1 cellular context compared by ENCODE assay signal in the genomic region with DNA sequence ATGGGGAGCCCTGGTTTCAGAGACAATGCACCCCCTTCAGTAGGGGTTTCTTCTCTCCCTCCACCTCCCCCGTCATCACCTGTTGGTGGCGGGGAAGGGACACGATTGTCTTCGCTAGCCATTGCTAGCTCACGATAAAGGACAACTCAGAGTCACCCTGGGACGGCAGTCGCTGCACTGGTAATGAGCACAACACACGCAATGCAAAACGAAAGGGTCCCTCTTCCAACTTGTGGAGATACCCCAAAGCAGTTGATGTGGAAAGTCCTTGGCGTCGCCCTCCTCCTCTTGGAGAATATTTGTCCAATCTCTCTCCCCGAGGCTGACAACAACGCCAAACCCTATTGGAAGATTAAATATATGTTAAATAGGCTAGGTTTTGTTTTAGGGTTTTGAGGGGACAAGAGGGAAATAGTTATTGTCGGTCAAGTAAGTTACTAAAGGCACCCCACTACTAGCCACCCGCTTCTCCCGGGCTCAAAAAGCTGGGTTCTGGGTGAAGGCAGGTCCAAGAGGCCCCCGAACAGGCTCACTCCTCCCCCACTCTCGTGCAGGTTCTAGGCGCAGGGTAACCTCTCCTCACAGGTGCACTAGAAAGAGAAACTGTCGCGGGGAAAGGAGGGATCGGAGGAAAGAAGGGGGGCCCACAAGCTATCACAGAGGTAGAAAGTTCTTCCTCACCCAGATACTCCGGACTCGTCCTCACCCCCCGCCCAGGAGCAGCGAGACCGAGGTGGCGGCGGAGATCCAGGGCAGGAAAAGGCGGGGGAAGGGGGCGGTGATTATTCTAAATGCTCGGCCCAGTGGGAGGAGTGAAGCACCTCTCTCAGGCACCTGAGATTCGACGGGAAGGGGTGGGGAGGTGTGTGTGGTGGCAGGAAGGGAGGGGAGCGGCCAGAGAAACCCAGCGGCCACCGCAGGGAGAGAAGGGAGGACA.
TF ChIP-seq lines count a peak whose summit lies in the region.

A gene with protein sequence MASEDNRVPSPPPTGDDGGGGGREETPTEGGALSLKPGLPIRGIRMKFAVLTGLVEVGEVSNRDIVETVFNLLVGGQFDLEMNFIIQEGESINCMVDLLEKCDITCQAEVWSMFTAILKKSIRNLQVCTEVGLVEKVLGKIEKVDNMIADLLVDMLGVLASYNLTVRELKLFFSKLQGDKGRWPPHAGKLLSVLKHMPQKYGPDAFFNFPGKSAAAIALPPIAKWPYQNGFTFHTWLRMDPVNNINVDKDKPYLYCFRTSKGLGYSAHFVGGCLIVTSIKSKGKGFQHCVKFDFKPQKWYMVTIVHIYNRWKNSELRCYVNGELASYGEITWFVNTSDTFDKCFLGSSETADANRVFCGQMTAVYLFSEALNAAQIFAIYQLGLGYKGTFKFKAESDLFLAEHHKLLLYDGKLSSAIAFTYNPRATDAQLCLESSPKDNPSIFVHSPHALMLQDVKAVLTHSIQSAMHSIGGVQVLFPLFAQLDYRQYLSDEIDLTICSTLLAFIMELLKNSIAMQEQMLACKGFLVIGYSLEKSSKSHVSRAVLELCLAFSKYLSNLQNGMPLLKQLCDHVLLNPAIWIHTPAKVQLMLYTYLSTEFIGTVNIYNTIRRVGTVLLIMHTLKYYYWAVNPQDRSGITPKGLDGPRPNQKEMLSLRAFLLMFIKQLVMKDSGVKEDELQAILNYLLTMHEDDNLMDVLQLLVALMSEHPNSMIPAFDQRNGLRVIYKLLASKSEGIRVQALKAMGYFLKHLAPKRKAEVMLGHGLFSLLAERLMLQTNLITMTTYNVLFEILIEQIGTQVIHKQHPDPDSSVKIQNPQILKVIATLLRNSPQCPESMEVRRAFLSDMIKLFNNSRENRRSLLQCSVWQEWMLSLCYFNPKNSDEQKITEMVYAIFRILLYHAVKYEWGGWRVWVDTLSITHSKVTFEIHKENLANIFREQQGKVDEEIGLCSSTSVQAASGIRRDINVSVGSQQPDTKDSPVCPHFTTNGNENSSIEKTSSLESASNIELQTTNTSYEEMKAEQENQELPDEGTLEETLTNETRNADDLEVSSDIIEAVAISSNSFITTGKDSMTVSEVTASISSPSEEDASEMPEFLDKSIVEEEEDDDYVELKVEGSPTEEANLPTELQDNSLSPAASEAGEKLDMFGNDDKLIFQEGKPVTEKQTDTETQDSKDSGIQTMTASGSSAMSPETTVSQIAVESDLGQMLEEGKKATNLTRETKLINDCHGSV (N-terminal part only) (minus strand): TSS at position 764 of the 937 bp plus-strand sequence. CDS start 642 bp downstream, at position 122.

TF ChIP-seq in HepG2, 621 proteins besides CTCF, POLR2A, EP300 and RAD21 (continued from another document and continues in another):
- TF ChIP-seq, protein P1, sequence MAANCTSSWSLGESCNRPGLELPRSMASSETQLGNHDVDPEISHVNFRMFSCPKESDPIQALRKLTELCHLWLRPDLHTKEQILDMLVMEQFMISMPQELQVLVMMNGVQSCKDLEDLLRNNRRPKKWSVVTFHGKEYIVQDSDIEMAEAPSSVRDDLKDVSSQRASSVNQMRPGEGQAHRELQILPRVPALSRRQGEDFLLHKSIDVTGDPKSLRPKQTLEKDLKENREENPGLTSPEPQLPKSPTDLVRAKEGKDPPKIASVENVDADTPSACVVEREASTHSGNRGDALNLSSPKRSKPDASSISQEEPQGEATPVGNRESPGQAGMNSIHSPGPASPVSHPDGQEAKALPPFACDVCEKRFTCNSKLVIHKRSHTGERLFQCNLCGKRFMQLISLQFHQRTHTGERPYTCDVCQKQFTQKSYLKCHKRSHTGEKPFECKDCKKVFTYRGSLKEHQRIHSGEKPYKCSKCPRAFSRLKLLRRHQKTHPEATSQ (CRISPR knock-in tag; IDR thresholded peaks at IDR 0.05; ENCODE audit: borderline replicate concordance): no peak
- TF ChIP-seq RELA (CRISPR knock-in tag; IDR thresholded peaks at IDR 0.05): no peak
- no peak for TF ChIP-seq SPEN (CRISPR knock-in tag; IDR thresholded peaks at IDR 0.05; ENCODE audit: low read depth)
- TF ChIP-seq, protein P2, sequence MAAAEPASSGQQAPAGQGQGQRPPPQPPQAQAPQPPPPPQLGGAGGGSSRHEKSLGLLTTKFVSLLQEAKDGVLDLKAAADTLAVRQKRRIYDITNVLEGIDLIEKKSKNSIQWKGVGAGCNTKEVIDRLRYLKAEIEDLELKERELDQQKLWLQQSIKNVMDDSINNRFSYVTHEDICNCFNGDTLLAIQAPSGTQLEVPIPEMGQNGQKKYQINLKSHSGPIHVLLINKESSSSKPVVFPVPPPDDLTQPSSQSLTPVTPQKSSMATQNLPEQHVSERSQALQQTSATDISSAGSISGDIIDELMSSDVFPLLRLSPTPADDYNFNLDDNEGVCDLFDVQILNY (CRISPR knock-in tag; conservative IDR thresholded peaks at IDR 0.05): no peak
- TF ChIP-seq GPN1 (CRISPR knock-in tag; IDR thresholded peaks at IDR 0.05; ENCODE audit: borderline replicate concordance): no peak
- no peak for TF ChIP-seq ATF7 (IDR thresholded peaks at IDR 0.05)
- TF ChIP-seq ATF7 (CRISPR knock-in tag; IDR thresholded peaks at IDR 0.05): no peak
- peak; percentile 76; the same call in 1 of the 2 replicates for TF ChIP-seq NCOA1 (CRISPR knock-in tag; IDR thresholded peaks at IDR 0.05)
- no peak; the same call in 1 of the 2 replicates for TF ChIP-seq ZNF674 (CRISPR knock-in tag; IDR thresholded peaks at IDR 0.05; ENCODE audit: low read depth)
- no peak for TF ChIP-seq STAT5B (CRISPR knock-in tag; IDR thresholded peaks at IDR 0.05)
- no peak for TF ChIP-seq CENPT (CRISPR knock-in tag; IDR thresholded peaks at IDR 0.05; ENCODE audit: low read depth)
- TF ChIP-seq HNF4G (IDR thresholded peaks at IDR 0.05; ENCODE audit: borderline replicate concordance, low read depth, low read length): no peak
- no peak for TF ChIP-seq HNF4G (CRISPR knock-in tag; IDR thresholded peaks at IDR 0.05; ENCODE audit: borderline replicate concordance, low read depth)
- TF ChIP-seq NPAS2 (CRISPR knock-in tag; IDR thresholded peaks at IDR 0.05; ENCODE audit: borderline replicate concordance): no peak
- peak; percentile 61 for TF ChIP-seq HNRNPH1 (optimal IDR thresholded peaks at IDR 0.05; ENCODE audit: low read depth, low read length)
- TF ChIP-seq ZNF768 (CRISPR knock-in tag; IDR thresholded peaks at IDR 0.05): no peak
- TF ChIP-seq, protein P3, sequence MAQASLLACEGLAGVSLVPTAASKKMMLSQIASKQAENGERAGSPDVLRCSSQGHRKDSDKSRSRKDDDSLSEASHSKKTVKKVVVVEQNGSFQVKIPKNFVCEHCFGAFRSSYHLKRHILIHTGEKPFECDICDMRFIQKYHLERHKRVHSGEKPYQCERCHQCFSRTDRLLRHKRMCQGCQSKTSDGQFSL (CRISPR knock-in tag; IDR thresholded peaks at IDR 0.05): 0 out of 2 replicates have a peak, but pooled peaks have one; percentile 44
- no peak; the same call in 1 of the 2 replicates for TF ChIP-seq HOXA5 (CRISPR knock-in tag; IDR thresholded peaks at IDR 0.05)
- TF ChIP-seq, protein P4, sequence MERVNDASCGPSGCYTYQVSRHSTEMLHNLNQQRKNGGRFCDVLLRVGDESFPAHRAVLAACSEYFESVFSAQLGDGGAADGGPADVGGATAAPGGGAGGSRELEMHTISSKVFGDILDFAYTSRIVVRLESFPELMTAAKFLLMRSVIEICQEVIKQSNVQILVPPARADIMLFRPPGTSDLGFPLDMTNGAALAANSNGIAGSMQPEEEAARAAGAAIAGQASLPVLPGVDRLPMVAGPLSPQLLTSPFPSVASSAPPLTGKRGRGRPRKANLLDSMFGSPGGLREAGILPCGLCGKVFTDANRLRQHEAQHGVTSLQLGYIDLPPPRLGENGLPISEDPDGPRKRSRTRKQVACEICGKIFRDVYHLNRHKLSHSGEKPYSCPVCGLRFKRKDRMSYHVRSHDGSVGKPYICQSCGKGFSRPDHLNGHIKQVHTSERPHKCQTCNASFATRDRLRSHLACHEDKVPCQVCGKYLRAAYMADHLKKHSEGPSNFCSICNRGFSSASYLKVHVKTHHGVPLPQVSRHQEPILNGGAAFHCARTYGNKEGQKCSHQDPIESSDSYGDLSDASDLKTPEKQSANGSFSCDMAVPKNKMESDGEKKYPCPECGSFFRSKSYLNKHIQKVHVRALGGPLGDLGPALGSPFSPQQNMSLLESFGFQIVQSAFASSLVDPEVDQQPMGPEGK (CRISPR knock-in tag; IDR thresholded peaks at IDR 0.05): peak; percentile 37
- no peak; the same call in 1 of the 2 replicates for TF ChIP-seq ZNF331 (CRISPR knock-in tag; IDR thresholded peaks at IDR 0.05)
- TF ChIP-seq, protein P5, sequence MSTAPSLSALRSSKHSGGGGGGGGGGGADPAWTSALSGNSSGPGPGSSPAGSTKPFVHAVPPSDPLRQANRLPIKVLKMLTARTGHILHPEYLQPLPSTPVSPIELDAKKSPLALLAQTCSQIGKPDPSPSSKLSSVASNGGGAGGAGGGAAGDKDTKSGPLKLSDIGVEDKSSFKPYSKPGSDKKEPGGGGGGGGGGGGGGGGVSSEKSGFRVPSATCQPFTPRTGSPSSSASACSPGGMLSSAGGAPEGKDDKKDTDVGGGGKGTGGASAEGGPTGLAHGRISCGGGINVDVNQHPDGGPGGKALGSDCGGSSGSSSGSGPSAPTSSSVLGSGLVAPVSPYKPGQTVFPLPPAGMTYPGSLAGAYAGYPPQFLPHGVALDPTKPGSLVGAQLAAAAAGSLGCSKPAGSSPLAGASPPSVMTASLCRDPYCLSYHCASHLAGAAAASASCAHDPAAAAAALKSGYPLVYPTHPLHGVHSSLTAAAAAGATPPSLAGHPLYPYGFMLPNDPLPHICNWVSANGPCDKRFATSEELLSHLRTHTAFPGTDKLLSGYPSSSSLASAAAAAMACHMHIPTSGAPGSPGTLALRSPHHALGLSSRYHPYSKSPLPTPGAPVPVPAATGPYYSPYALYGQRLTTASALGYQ (CRISPR knock-in tag; IDR thresholded peaks at IDR 0.05): no peak
- TF ChIP-seq ZNF34 (CRISPR knock-in tag; IDR thresholded peaks at IDR 0.05; ENCODE audit: borderline replicate concordance): no peak
- TF ChIP-seq, protein P6, sequence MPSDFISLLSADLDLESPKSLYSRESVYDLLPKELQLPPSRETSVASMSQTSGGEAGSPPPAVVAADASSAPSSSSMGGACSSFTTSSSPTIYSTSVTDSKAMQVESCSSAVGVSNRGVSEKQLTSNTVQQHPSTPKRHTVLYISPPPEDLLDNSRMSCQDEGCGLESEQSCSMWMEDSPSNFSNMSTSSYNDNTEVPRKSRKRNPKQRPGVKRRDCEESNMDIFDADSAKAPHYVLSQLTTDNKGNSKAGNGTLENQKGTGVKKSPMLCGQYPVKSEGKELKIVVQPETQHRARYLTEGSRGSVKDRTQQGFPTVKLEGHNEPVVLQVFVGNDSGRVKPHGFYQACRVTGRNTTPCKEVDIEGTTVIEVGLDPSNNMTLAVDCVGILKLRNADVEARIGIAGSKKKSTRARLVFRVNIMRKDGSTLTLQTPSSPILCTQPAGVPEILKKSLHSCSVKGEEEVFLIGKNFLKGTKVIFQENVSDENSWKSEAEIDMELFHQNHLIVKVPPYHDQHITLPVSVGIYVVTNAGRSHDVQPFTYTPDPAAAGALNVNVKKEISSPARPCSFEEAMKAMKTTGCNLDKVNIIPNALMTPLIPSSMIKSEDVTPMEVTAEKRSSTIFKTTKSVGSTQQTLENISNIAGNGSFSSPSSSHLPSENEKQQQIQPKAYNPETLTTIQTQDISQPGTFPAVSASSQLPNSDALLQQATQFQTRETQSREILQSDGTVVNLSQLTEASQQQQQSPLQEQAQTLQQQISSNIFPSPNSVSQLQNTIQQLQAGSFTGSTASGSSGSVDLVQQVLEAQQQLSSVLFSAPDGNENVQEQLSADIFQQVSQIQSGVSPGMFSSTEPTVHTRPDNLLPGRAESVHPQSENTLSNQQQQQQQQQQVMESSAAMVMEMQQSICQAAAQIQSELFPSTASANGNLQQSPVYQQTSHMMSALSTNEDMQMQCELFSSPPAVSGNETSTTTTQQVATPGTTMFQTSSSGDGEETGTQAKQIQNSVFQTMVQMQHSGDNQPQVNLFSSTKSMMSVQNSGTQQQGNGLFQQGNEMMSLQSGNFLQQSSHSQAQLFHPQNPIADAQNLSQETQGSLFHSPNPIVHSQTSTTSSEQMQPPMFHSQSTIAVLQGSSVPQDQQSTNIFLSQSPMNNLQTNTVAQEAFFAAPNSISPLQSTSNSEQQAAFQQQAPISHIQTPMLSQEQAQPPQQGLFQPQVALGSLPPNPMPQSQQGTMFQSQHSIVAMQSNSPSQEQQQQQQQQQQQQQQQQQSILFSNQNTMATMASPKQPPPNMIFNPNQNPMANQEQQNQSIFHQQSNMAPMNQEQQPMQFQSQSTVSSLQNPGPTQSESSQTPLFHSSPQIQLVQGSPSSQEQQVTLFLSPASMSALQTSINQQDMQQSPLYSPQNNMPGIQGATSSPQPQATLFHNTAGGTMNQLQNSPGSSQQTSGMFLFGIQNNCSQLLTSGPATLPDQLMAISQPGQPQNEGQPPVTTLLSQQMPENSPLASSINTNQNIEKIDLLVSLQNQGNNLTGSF (CRISPR knock-in tag; IDR thresholded peaks at IDR 0.05): no peak
- TF ChIP-seq ZNF460 (CRISPR knock-in tag; IDR thresholded peaks at IDR 0.05; ENCODE audit: borderline replicate concordance): no peak
- TF ChIP-seq ZNF782 (CRISPR knock-in tag; IDR thresholded peaks at IDR 0.05; ENCODE audit: borderline replicate concordance): no peak
- no peak for TF ChIP-seq IKZF1 (IDR thresholded peaks at IDR 0.05)
- TF ChIP-seq ZNF792 (CRISPR knock-in tag; IDR thresholded peaks at IDR 0.05): no peak
- no peak for TF ChIP-seq ZFP1 (CRISPR knock-in tag; IDR thresholded peaks at IDR 0.05)
- no peak for TF ChIP-seq IRX3 (CRISPR knock-in tag; IDR thresholded peaks at IDR 0.05; ENCODE audit: borderline replicate concordance, low read depth)
- TF ChIP-seq, protein P7, sequence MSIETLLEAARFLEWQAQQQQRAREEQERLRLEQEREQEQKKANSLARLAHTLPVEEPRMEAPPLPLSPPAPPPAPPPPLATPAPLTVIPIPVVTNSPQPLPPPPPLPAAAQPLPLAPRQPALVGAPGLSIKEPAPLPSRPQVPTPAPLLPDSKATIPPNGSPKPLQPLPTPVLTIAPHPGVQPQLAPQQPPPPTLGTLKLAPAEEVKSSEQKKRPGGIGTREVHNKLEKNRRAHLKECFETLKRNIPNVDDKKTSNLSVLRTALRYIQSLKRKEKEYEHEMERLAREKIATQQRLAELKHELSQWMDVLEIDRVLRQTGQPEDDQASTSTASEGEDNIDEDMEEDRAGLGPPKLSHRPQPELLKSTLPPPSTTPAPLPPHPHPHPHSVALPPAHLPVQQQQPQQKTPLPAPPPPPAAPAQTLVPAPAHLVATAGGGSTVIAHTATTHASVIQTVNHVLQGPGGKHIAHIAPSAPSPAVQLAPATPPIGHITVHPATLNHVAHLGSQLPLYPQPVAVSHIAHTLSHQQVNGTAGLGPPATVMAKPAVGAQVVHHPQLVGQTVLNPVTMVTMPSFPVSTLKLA (IDR thresholded peaks at IDR 0.05): no peak
- TF ChIP-seq ZZZ3 (CRISPR knock-in tag; IDR thresholded peaks at IDR 0.05; ENCODE audit: borderline replicate concordance): no peak
- TF ChIP-seq, protein P8, sequence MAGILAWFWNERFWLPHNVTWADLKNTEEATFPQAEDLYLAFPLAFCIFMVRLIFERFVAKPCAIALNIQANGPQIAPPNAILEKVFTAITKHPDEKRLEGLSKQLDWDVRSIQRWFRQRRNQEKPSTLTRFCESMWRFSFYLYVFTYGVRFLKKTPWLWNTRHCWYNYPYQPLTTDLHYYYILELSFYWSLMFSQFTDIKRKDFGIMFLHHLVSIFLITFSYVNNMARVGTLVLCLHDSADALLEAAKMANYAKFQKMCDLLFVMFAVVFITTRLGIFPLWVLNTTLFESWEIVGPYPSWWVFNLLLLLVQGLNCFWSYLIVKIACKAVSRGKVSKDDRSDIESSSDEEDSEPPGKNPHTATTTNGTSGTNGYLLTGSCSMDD (CRISPR knock-in tag; IDR thresholded peaks at IDR 0.05): no peak
- 0 out of 2 replicates have a peak, but pooled peaks have one; percentile 48 for TF ChIP-seq ZNF878 (CRISPR knock-in tag; IDR thresholded peaks at IDR 0.05)
